Comparison of ENCODE assay signal across 15 cellular contexts in the genomic region with DNA sequence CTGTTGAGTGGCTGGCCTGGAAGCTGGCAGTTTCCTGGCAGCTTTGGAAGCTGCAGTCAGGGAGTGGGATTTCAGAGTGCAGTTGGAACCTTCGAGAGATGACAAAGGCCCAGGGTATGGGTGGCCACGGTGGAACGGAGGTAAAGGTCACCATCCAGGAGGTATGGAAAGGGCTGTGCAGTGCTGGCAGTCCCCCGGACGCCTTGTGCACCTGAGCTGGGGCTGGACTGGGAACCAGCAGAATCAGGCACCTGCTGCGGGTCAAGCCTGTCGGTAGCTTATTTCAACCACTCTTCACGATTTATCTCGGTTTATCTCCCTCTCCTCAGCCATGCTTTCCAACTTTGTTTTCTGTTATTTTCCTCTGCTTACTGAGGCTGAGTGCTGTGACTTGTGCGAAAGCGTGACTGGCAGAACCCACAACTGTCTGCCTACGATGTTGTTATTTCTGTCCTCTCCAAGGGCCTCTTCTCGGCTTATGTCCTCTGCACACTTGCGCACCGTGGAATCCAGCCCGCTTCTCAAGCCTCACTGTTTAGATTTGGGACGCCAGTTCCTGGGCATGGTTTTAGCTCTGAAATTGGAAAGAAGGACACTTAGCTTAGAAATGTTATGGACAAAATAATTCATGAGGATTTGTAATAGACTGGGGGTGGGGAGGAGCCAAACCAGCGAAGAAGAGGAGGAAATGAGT.
"Had no signal": no experiment of that assay in that cellular context is flagged by ENCODE, and none has a peak within 500 bp of the region (broad histone marks: within the 10 kb centered on the region; RNA-seq: fewer than 3 reads in every experiment).

No MANE protein-coding gene starts in this region.

- H3K27ac ChIP-seq: breast epithelium, epithelial cell of prostate, right lobe of liver, testis had no signal

- H3K36me3 ChIP-seq: breast epithelium, right lobe of liver had no signal

- H3K4me1 ChIP-seq: testis had no signal

- ATAC-seq: activated CD4-positive, alpha-beta T cell treated with anti-CD3 and anti-CD28 coated beads for 36 hours; mucosa of descending colon; naive thymus-derived CD8-positive, alpha-beta T cell; right lobe of liver; stimulated activated naive CD8-positive, alpha-beta T cell treated with anti-CD3 and anti-CD28 coated beads, Interleukin-15, amount 100 ng/mL, for 72 hours had no signal

- H3K9me3 ChIP-seq: breast epithelium, mucosa of descending colon, right lobe of liver, testis had no signal

- H3K4me3 ChIP-seq: breast epithelium, lung, mucosa of descending colon, right lobe of liver, testis had no signal

- H3K27me3 ChIP-seq: breast epithelium, right lobe of liver, testis had no signal

- DNase-seq: activated CD4-positive, alpha-beta memory T cell treated with anti-CD3 and anti-CD28 coated beads, Interleukin-2, amount 10 ng/mL, durations not matched to agents 7 days and 5 days; activated CD4-positive, alpha-beta T cell treated with anti-CD3 and anti-CD28 coated beads for 36 hours; activated naive CD4-positive, alpha-beta T cell; aorta; foreskin melanocyte; immature natural killer cell; mucosa of descending colon; naive thymus-derived CD8-positive, alpha-beta T cell; stimulated activated naive CD8-positive, alpha-beta T cell treated with anti-CD3 and anti-CD28 coated beads, Interleukin-15, amount 100 ng/mL, for 72 hours; T-helper 2 cell; testis had no signal
